ENCODE assay signal across 1 cellular context in the genomic region with DNA sequence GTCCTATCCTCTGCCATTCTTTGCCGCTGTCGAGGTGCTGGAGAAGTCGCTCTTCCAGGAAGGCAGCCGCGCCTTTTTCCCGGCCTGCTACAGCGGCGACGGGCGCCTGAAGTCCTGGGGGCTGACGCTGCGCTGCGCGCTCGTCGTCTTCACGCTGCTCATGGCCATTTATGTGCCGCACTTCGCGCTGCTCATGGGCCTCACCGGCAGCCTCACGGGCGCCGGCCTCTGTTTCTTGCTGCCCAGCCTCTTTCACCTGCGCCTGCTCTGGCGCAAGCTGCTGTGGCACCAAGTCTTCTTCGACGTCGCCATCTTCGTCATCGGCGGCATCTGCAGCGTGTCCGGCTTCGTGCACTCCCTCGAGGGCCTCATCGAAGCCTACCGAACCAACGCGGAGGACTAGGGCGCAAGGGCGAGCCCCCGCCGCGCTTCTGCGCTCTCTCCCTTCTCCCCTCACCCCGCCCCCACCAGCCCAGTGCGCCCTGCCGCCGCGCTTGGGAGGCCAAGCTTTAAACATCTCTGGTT.
TF ChIP-seq lines count a peak whose summit lies in the region.

No MANE protein-coding gene starts in this region.

TF ChIP-seq in GM23338, 12 proteins besides CTCF, POLR2A, EP300 and RAD21:
- TF ChIP-seq REST (IDR thresholded peaks at IDR 0.05; ENCODE audit: unreplicated experiment), result no peak
